In genomic region chr6:102742033-102742432, GRCh38 we compare ENCODE assay signal across 1 cellular context.
TF ChIP-seq lines count a peak whose summit lies in the region.

No MANE protein-coding gene starts in this region.

TF ChIP-seq in A549, 52 proteins besides CTCF, POLR2A, EP300 and RAD21 (continued from another document):
- TF ChIP-seq HES2 (IDR thresholded peaks at IDR 0.05), result no peak
- no peak for TF ChIP-seq JUNB (IDR thresholded peaks at IDR 0.05)
- no peak for TF ChIP-seq PBX3 (IDR thresholded peaks at IDR 0.05)
- TF ChIP-seq CBX2 (IDR thresholded peaks at IDR 0.05; ENCODE audit: borderline replicate concordance, low read depth), result no peak
- TF ChIP-seq TFCP2L1 (CRISPR knock-in tag; IDR thresholded peaks at IDR 0.05), result no peak
- TF ChIP-seq E2F6 (IDR thresholded peaks at IDR 0.05; ENCODE audit: borderline replicate concordance, low read depth), result no peak
- TF ChIP-seq GATA3 (IDR thresholded peaks at IDR 0.05; ENCODE audit: borderline replicate concordance), result no peak
- no peak for TF ChIP-seq PHF8 (IDR thresholded peaks at IDR 0.05; ENCODE audit: borderline replicate concordance, low read depth)
- no peak for TF ChIP-seq FOXS1 (CRISPR knock-in tag; IDR thresholded peaks at IDR 0.05)
- no peak for TF ChIP-seq EHMT2 (IDR thresholded peaks at IDR 0.05; ENCODE audit: low read depth)
- TF ChIP-seq ZC3H11A (IDR thresholded peaks at IDR 0.05), result no peak
- no peak for TF ChIP-seq EHF (CRISPR knock-in tag; IDR thresholded peaks at IDR 0.05)
